In genomic region chr2:25711641-25712369, GRCh38 we compare ENCODE assay signal across 13 cellular contexts. TPM values are rescaled to one million over a fixed set of nuclear protein-coding genes. Genes with fewer than 3 reads are reported as not detected.
DNase-seq lines count a peak whose midpoint lies in the region; ATAC-seq and TF ChIP-seq lines count a peak whose summit lies in the region.
"Had no signal": no experiment of that assay in that cellular context is flagged by ENCODE, and none has a peak within 500 bp of the region (broad histone marks: within the 10 kb centered on the region; RNA-seq: fewer than 3 reads in every experiment).

No MANE protein-coding gene starts in this region.

- peaks cover 8% of the 10 kb centered on the region for H3K27me3 Mint-ChIP-seq in activated naive CD4-positive, alpha-beta T cell treated with anti-CD3 and anti-CD28 coated beads, Interleukin-2, amount 50 U/mL, for 24 hours
- H3K27me3 Mint-ChIP-seq in activated CD8-positive, alpha-beta T cell treated with anti-CD3 and anti-CD28 coated beads for 36 hours = peaks cover 11% of the 10 kb centered on the region

- no peaks in the 10 kb centered on the region for H3K36me3 ChIP-seq in lower lobe of right lung
- no peaks in the 10 kb centered on the region for H3K36me3 ChIP-seq in upper lobe of left lung

- 9 to 11% methylated on average over 13 of the region's 13 CpGs for WGBS in upper lobe of left lung, 2 donors

- peak overlapping the region; percentile 70 for H3K27ac Mint-ChIP-seq in activated naive CD4-positive, alpha-beta T cell treated with anti-CD3 and anti-CD28 coated beads, Interleukin-2, amount 50 U/mL, for 24 hours
- H3K27ac Mint-ChIP-seq in activated CD8-positive, alpha-beta T cell treated with anti-CD3 and anti-CD28 coated beads for 36 hours = no peak overlapping the region
- H3K27ac Mint-ChIP-seq: endodermal cell had no signal

- TF ChIP-seq CTCF in activated CD8-positive, alpha-beta T cell treated with anti-CD3 and anti-CD28 coated beads for 36 hours (IDR thresholded peaks at IDR 0.05) = no peak
- TF ChIP-seq CTCF in lower lobe of right lung (IDR thresholded peaks at IDR 0.05) (no peak), upper lobe of left lung (IDR thresholded peaks at IDR 0.05) (no peak)

- POLR2A ChIA-PET in activated CD8-positive, alpha-beta T cell treated with anti-CD3 and anti-CD28 coated beads for 36 hours (lab: Charles Lee) = no interaction called here

- H3K4me1 Mint-ChIP-seq in activated naive CD4-positive, alpha-beta T cell treated with anti-CD3 and anti-CD28 coated beads, Interleukin-2, amount 50 U/mL, for 24 hours = peaks cover 11% of the 10 kb centered on the region
- H3K4me1 Mint-ChIP-seq in activated CD8-positive, alpha-beta T cell treated with anti-CD3 and anti-CD28 coated beads for 36 hours (ENCODE audit: low read depth) = peaks cover 8% of the 10 kb centered on the region
- H3K4me1 Mint-ChIP-seq: endodermal cell had no signal

- CTCF ChIA-PET in activated CD8-positive, alpha-beta T cell treated with anti-CD3 and anti-CD28 coated beads for 36 hours (lab: Charles Lee) = interaction anchor here (1.0 to 4.5 kb wide), 2 partner anchors 12 to 47 kb away, joined by 3 to 35 read pairs; no protein-coding TSS in a partner anchor

- intact Hi-C loops in activated CD8-positive, alpha-beta T cell treated with anti-CD3 and anti-CD28 coated beads for 36 hours (cut with micrococcal nuclease) = no loop called here
- intact Hi-C loops in lower lobe of right lung (cut with DNase I) = no loop called here

- H3K27ac ChIP-seq in lower lobe of right lung (no peak overlapping the region), upper lobe of left lung (peak overlapping the region in 1 of 4 donors; percentile 44)

- H3K27me3 ChIP-seq in lower lobe of right lung (ENCODE audit: low read depth) = no peaks in the 10 kb centered on the region
- no peaks in the 10 kb centered on the region for H3K27me3 ChIP-seq in upper lobe of left lung

- no peaks in the 10 kb centered on the region for H3K36me3 Mint-ChIP-seq in activated naive CD4-positive, alpha-beta T cell treated with anti-CD3 and anti-CD28 coated beads, Interleukin-2, amount 50 U/mL, for 24 hours
- H3K36me3 Mint-ChIP-seq in activated CD8-positive, alpha-beta T cell treated with anti-CD3 and anti-CD28 coated beads for 36 hours (ENCODE audit: low read depth) = no peaks in the 10 kb centered on the region

- no peaks in the 10 kb centered on the region for H3K4me1 ChIP-seq in lower lobe of right lung
- H3K4me1 ChIP-seq in upper lobe of left lung = peaks cover 0 to 8% (median 0%) of the 10 kb centered on the region in 4 donors

- no peaks in the 10 kb centered on the region for H3K9me3 ChIP-seq in lower lobe of right lung
- H3K9me3 ChIP-seq in upper lobe of left lung = no peaks in the 10 kb centered on the region

- no peak for DNase-seq in activated naive CD4-positive, alpha-beta T cell (lab: John Stamatoyannopoulos, UW)
- DNase-seq in activated CD8-positive, alpha-beta T cell treated with anti-CD3 and anti-CD28 coated beads for 36 hours = peak; percentile 15
- DNase-seq in lower lobe of right lung (no peak), upper lobe of left lung (no peak), KG1 (lab: John Stamatoyannopoulos, UW) (no peak)
- DNase-seq in effector CD8-positive, alpha-beta T cell (lab: John Stamatoyannopoulos, UW) = no peak
- DNase-seq: AML-193, endodermal cell, kidney, NCI-H187, small intestine had no signal

- no peak for TF ChIP-seq EP300 in upper lobe of left lung (IDR thresholded peaks at IDR 0.05)

- no peaks in the 10 kb centered on the region for H3K9me3 Mint-ChIP-seq in activated naive CD4-positive, alpha-beta T cell treated with anti-CD3 and anti-CD28 coated beads, Interleukin-2, amount 50 U/mL, for 24 hours
- H3K9me3 Mint-ChIP-seq in activated CD8-positive, alpha-beta T cell treated with anti-CD3 and anti-CD28 coated beads for 36 hours = no peaks in the 10 kb centered on the region
- H3K9me3 Mint-ChIP-seq: endodermal cell had no signal

- H3K4me3 ChIP-seq in lower lobe of right lung = peak overlapping the region; percentile 31
- H3K4me3 ChIP-seq in upper lobe of left lung = peak overlapping the region in 3 of 4 donors; percentile 16 to 33 (median 21)

- no peak for TF ChIP-seq POLR2A in upper lobe of left lung (IDR thresholded peaks at IDR 0.05)

- H3K4me3 Mint-ChIP-seq in activated naive CD4-positive, alpha-beta T cell treated with anti-CD3 and anti-CD28 coated beads, Interleukin-2, amount 50 U/mL, for 24 hours = peak overlapping the region; percentile 68
- peak overlapping the region; percentile 54 for H3K4me3 Mint-ChIP-seq in activated CD8-positive, alpha-beta T cell treated with anti-CD3 and anti-CD28 coated beads for 36 hours
- H3K4me3 Mint-ChIP-seq: endodermal cell had no signal

- no peak for ATAC-seq in activated CD8-positive, alpha-beta T cell treated with anti-CD3 and anti-CD28 coated beads for 36 hours
- ATAC-seq in lower lobe of right lung (no peak), upper lobe of left lung (ENCODE audit: low FRiP score in 2 of 2) (no peak), HG02642 (IDR thresholded peaks at IDR 0.05; ENCODE audit: poor library complexity, unreplicated experiment) (no peak)

RNA-seq across cellular contexts. Expression of gene DTNB, which starts 38.4 kb away (rescaled TPM):
- total RNA-seq in activated CD8-positive, alpha-beta T cell treated with anti-CD3 and anti-CD28 coated beads for 36 hours = 10 to 100 TPM; 27.3 to 29.1 TPM
- total RNA-seq in lower lobe of right lung = 32.9 TPM
- total RNA-seq in upper lobe of left lung = 10 to 100 TPM; 19.3 to 59.7 (median 25.6) TPM
